In the genomic region with DNA sequence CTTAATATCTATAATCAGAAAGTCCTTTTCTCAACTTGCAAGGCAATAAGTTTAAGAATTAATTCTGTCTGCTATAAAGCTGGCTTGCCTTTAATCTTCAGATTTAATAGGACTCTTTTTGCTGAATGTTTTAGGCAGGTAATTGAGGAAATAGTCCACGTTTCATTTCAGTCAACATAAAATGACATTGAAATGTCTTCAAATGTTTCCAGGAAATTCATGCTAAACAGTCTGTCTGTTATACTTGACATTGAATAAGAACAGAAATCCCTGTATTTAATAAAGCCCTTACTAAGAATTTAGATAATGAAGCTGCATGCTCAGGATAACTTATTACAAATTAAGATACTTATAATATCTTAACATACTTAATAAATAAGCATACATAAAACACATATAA, we compare ENCODE assay signal across 18 cellular contexts.
DNase-seq lines count a peak whose midpoint lies in the region; ATAC-seq, FAIRE-seq and TF ChIP-seq lines count a peak whose summit lies in the region.
"Had no signal": no experiment of that assay in that cellular context is flagged by ENCODE, and none has a peak within 500 bp of the region (broad histone marks: within the 10 kb centered on the region; RNA-seq: fewer than 3 reads in every experiment).

No MANE protein-coding gene starts in this region.

- H3K27me3 ChIP-seq in SK-N-SH (ENCODE audit: insufficient read depth) (no peaks in the 10 kb centered on the region), mesendoderm (ENCODE audit: insufficient read depth, low read length, poor library complexity) (no peaks in the 10 kb centered on the region)
- H3K27me3 ChIP-seq in BLaER1 treated with 17β-estradiol and CSF1 and Interleukin-3, amounts not matched to agents 10 nM and 100 nM, result no peaks in the 10 kb centered on the region
- H3K27me3 ChIP-seq: BE2C had no signal

- ATAC-seq in SK-N-SH treated with all-trans-retinoic acid at 6 μM for 48 hours, result no peak
- ATAC-seq: CD8-positive, alpha-beta T cell; HepG2 had no signal

- WGBS in SK-N-SH (ENCODE audit: low lambda C conversion rate), result 57% methylated on average over 1 of the region's 1 CpG
- WGBS in mesendoderm (ENCODE audit: extremely low coverage, insufficient coverage, low lambda C conversion rate), result no CpG with 5 or more reads among the region's 1 CpG

- no peak overlapping the region for H3K56ac ChIP-seq in mesendoderm (ENCODE audit: low read length)

- H2BK5ac ChIP-seq in mesendoderm (ENCODE audit: low read length), result no peak overlapping the region

- no peak for TF ChIP-seq RAD21 in SK-N-SH (IDR thresholded peaks at IDR 0.05; ENCODE audit: low read length)

- H3K9me2 ChIP-seq in SK-N-SH, result no peaks in the 10 kb centered on the region

- no peak overlapping the region for H2AK5ac ChIP-seq in mesendoderm (ENCODE audit: low read length)

- H3K9me3 ChIP-seq in SK-N-SH, result no peaks in the 10 kb centered on the region
- peaks cover 0 to 4% (median 0%) of the 10 kb centered on the region in 11 experiments; a peak in 2 of 22 replicates for H3K9me3 ChIP-seq in BLaER1 treated with 17β-estradiol and CSF1 and Interleukin-3, amounts not matched to agents 10 nM and 100 nM (replicated peaks in 1 of 11)
- H3K9me3 ChIP-seq: BE2C, HAP-1 had no signal

- no peak overlapping the region for H2BK15ac ChIP-seq in mesendoderm (replicated peaks; ENCODE audit: low read depth)

- H3K27ac ChIP-seq in SK-N-SH (ENCODE audit: low read depth in 2 of 2, low read length in 1 of 2), result no peak overlapping the region
- peak overlapping the region in 2 of 11 experiments; percentile 57 to 58; a peak in 2 of 22 replicates for H3K27ac ChIP-seq in BLaER1 treated with 17β-estradiol and CSF1 and Interleukin-3, amounts not matched to agents 10 nM and 100 nM
- no peak overlapping the region for H3K27ac ChIP-seq in mesendoderm (ENCODE audit: low read depth, low read length)
- H3K27ac ChIP-seq: 22Rv1 had no signal

- H3K18ac ChIP-seq in mesendoderm (ENCODE audit: low read length), result no peak overlapping the region

- DNase-seq in SK-N-SH (no peak), frontal cortex (ENCODE audit: low spot score in 2 of 2) (no peak), mesendoderm (no peak), NCI-H1105 treated with DMSO at 0.1 percent for 48 hours (lab: John Stamatoyannopoulos, UW) (no peak), GM12892 (ENCODE audit: insufficient read length) (no peak)
- DNase-seq: ACHN; BE2C; Calu3; CD8-positive, alpha-beta T cell; DMS79 treated with DMSO at 0.1 percent for 48 hours; GF-D8 had no signal

- POLR2A ChIA-PET in SK-N-SH (lab: Yijun Ruan, JAX), result no interaction called here

- CTCF ChIA-PET in SK-N-SH (lab: Yijun Ruan, JAX), result no interaction called here

- TF ChIP-seq CTCF in SK-N-SH (IDR thresholded peaks at IDR 0.05), result no peak

- no peak overlapping the region for H2BK120ac ChIP-seq in mesendoderm (ENCODE audit: low read depth, low read length)

- H3K4me3 ChIP-seq in SK-N-SH (ENCODE audit: low read depth in 2 of 2, low read length in 1 of 2) (no peak overlapping the region), mesendoderm (ENCODE audit: low read length) (no peak overlapping the region)
- no peak overlapping the region for H3K4me3 ChIP-seq in BLaER1 treated with 17β-estradiol and CSF1 and Interleukin-3, amounts not matched to agents 10 nM and 100 nM
- H3K4me3 ChIP-seq: HAP-1 had no signal

- H4K20me1 ChIP-seq in SK-N-SH (ENCODE audit: insufficient read depth), result no peaks in the 10 kb centered on the region
- H4K20me1 ChIP-seq in BLaER1 treated with 17β-estradiol and CSF1 and Interleukin-3, amounts not matched to agents 10 nM and 100 nM, result no peaks in the 10 kb centered on the region

- H3K79me2 ChIP-seq in SK-N-SH (ENCODE audit: insufficient read depth) (no peaks in the 10 kb centered on the region), mesendoderm (ENCODE audit: control insufficient read depth, insufficient read depth, low read length) (no peaks in the 10 kb centered on the region)

- H4K5ac ChIP-seq in mesendoderm (ENCODE audit: low read length), result no peak overlapping the region

- H3K4ac ChIP-seq in mesendoderm (ENCODE audit: low read depth, low read length), result no peak overlapping the region

- no peak for TF ChIP-seq EP300 in SK-N-SH (IDR thresholded peaks at IDR 0.05; ENCODE audit: borderline replicate concordance in 1 of 2, low read depth in 1 of 2, low read length in 1 of 2)

- H3K23ac ChIP-seq in mesendoderm (ENCODE audit: low read length), result no peak overlapping the region

- no peak for TF ChIP-seq POLR2A in GM12892 (IDR thresholded peaks at IDR 0.05; ENCODE audit: low read depth, low read length)

- H4K8ac ChIP-seq in mesendoderm (ENCODE audit: low read depth, low read length), result no peak overlapping the region

- FAIRE-seq in A204.1 (lab: Jason Lieb, UNC) (peak; percentile 41), frontal cortex (lab: Jason Lieb, UNC) (peak; percentile 13), GM12892 (lab: Jason Lieb, UNC) (no peak)
- FAIRE-seq: H1, HepG2 had no signal

- H3K79me1 ChIP-seq in mesendoderm (ENCODE audit: low read length), result no peaks in the 10 kb centered on the region

- H3K4me1 ChIP-seq in SK-N-SH (ENCODE audit: control insufficient read depth in 1 of 2, insufficient read depth in 2 of 2, low read depth in 1 of 2, low read length in 1 of 2), result peaks cover 5 to 11% of the 10 kb centered on the region in 2 experiments; a peak in 3 of 4 replicates
- H3K4me1 ChIP-seq in BLaER1 treated with 17β-estradiol and CSF1 and Interleukin-3, amounts not matched to agents 10 nM and 100 nM, result peaks cover 39 to 61% (median 48%) of the 10 kb centered on the region in 10 experiments
- H3K4me1 ChIP-seq in mesendoderm (ENCODE audit: control insufficient read depth, low read depth, low read length), result no peaks in the 10 kb centered on the region

- no peaks in the 10 kb centered on the region for H3K36me3 ChIP-seq in SK-N-SH (replicated peaks in 1 of 2; ENCODE audit: control insufficient read depth in 1 of 2, insufficient read depth in 2 of 2, low read length in 1 of 2)
- H3K36me3 ChIP-seq in BLaER1 treated with 17β-estradiol and CSF1 and Interleukin-3, amounts not matched to agents 10 nM and 100 nM, result no peaks in the 10 kb centered on the region
- H3K36me3 ChIP-seq in mesendoderm (ENCODE audit: control insufficient read depth, insufficient read depth, low read length), result no peaks in the 10 kb centered on the region
- H3K36me3 ChIP-seq: BE2C, HAP-1 had no signal

- H3K4me2 ChIP-seq in SK-N-SH (no peak overlapping the region), mesendoderm (ENCODE audit: low read length) (no peak overlapping the region)
- H3K4me2 ChIP-seq in BLaER1 treated with 17β-estradiol and CSF1 and Interleukin-3, amounts not matched to agents 10 nM and 100 nM, result peak overlapping the region in 9 of 11 experiments; percentile 64 to 87 (median 79); a peak in 13 of 22 replicates

- H3K9ac ChIP-seq in SK-N-SH (no peak overlapping the region), mesendoderm (ENCODE audit: low read length) (no peak overlapping the region)
- no peak overlapping the region for H3K9ac ChIP-seq in BLaER1 treated with 17β-estradiol and CSF1 and Interleukin-3, amounts not matched to agents 10 nM and 100 nM

- H2AFZ ChIP-seq in SK-N-SH (ENCODE audit: low read depth), result no peak overlapping the region

- H3F3A ChIP-seq in SK-N-SH (replicated peaks; ENCODE audit: insufficient read depth), result peaks cover 10% of the 10 kb centered on the region

TF ChIP-seq in SK-N-SH treated with all-trans-retinoic acid at 6 μM for 48 hours, 23 proteins besides CTCF, POLR2A, EP300 and RAD21:
- no peak for TF ChIP-seq PPARA (CRISPR knock-in tag; IDR thresholded peaks at IDR 0.05; ENCODE audit: borderline replicate concordance)
- peak; percentile 34; the same call in 1 of the 2 replicates for TF ChIP-seq ISL1 (CRISPR knock-in tag; IDR thresholded peaks at IDR 0.05)

TF ChIP-seq in SK-N-SH, 30 proteins besides CTCF, POLR2A, EP300 and RAD21:
- TF ChIP-seq CHD2 (IDR thresholded peaks at IDR 0.05; ENCODE audit: low read length, partially characterized antibody) (no peak), ELF1 (IDR thresholded peaks at IDR 0.05) (no peak), YY1 (IDR thresholded peaks at IDR 0.05; ENCODE audit: low read depth) (no peak), FOXM1 (IDR thresholded peaks at IDR 0.05; ENCODE audit: low read depth) (no peak), FOSL2 (IDR thresholded peaks at IDR 0.05; ENCODE audit: borderline replicate concordance, low read depth) (no peak), GABPA (IDR thresholded peaks at IDR 0.05; ENCODE audit: low read depth) (no peak)
- TF ChIP-seq, protein P1, sequence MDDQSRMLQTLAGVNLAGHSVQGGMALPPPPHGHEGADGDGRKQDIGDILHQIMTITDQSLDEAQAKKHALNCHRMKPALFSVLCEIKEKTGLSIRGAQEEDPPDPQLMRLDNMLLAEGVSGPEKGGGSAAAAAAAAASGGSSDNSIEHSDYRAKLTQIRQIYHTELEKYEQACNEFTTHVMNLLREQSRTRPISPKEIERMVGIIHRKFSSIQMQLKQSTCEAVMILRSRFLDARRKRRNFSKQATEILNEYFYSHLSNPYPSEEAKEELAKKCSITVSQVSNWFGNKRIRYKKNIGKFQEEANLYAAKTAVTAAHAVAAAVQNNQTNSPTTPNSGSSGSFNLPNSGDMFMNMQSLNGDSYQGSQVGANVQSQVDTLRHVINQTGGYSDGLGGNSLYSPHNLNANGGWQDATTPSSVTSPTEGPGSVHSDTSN (IDR thresholded peaks at IDR 0.05), result no peak

Comparison
In these comparisons a context has a peak if more than half of its experiments do, and no peak if none do; other contexts are left out.
1. H3K4me2 ChIP-seq: peak in BLaER1 treated with 17β-estradiol and CSF1 and Interleukin-3, amounts not matched to agents 10 nM and 100 nM (9 of 11); none in SK-N-SH (single experiment) and mesendoderm (single experiment).